22 cellular contexts compared by ENCODE assay signal in genomic region chr16:85678016-85678415, GRCh38.
"Had no signal": no experiment of that assay in that cellular context is flagged by ENCODE, and none has a peak within 500 bp of the region (broad histone marks: within the 10 kb centered on the region; RNA-seq: fewer than 3 reads in every experiment).

No MANE protein-coding gene starts in this region.

- H3K4me3 Mint-ChIP-seq: activated naive CD8-positive, alpha-beta T cell treated with anti-CD3 and anti-CD28 coated beads, Interleukin-2, amount 10 ng/mL, durations not matched to agents 7 days and 5 days; activated T-helper 17 cell treated with anti-CD3 and anti-CD28 coated beads, Interleukin-2, amount 50 U/mL, for 72 hours; dendritic cell treated with granulocyte-macrophage colony-stimulating factor and Interleukin-4, amounts not matched to agents 40 ng/mL and 50 ng/mL, for 4 days; natural killer cell; T-helper 2 cell treated with Interferon-gamma antibody and Interleukin-4, amounts not matched to agents 5 μg/mL and 100 μg/mL, for 36 hours; type B pancreatic cell had no signal

- H3K4me1 ChIP-seq: foreskin keratinocyte, vagina had no signal

- H3K36me3 ChIP-seq: ovary, prostate gland had no signal

- H3K9me3 Mint-ChIP-seq: activated naive CD8-positive, alpha-beta T cell treated with anti-CD3 and anti-CD28 coated beads, Interleukin-2, amount 10 ng/mL, durations not matched to agents 7 days and 5 days; activated T-helper 17 cell treated with anti-CD3 and anti-CD28 coated beads, Interleukin-2, amount 50 U/mL, for 72 hours; dendritic cell treated with granulocyte-macrophage colony-stimulating factor and Interleukin-4, amounts not matched to agents 40 ng/mL and 50 ng/mL, for 4 days; natural killer cell; T-helper 2 cell treated with Interferon-gamma antibody and Interleukin-4, amounts not matched to agents 5 μg/mL and 100 μg/mL, for 36 hours; type B pancreatic cell had no signal

- H3K27me3 ChIP-seq: foreskin keratinocyte, ovary, testis, vagina had no signal

- ATAC-seq: foreskin keratinocyte, left ventricle myocardium superior, natural killer cell had no signal

- H3K27ac ChIP-seq: foreskin keratinocyte, ovary, prostate gland, testis, vagina had no signal

- H3K9me3 ChIP-seq: ovary, prostate gland, testis, vagina had no signal

- H3K27me3 Mint-ChIP-seq: activated naive CD8-positive, alpha-beta T cell treated with anti-CD3 and anti-CD28 coated beads, Interleukin-2, amount 10 ng/mL, durations not matched to agents 7 days and 5 days; activated T-helper 17 cell treated with anti-CD3 and anti-CD28 coated beads, Interleukin-2, amount 50 U/mL, for 72 hours; dendritic cell treated with granulocyte-macrophage colony-stimulating factor and Interleukin-4, amounts not matched to agents 40 ng/mL and 50 ng/mL, for 4 days; type B pancreatic cell had no signal

- H3K4me3 ChIP-seq: ovary, prostate gland, testis, vagina had no signal

- H3K27ac Mint-ChIP-seq: activated naive CD8-positive, alpha-beta T cell treated with anti-CD3 and anti-CD28 coated beads, Interleukin-2, amount 10 ng/mL, durations not matched to agents 7 days and 5 days; activated T-helper 17 cell treated with anti-CD3 and anti-CD28 coated beads, Interleukin-2, amount 50 U/mL, for 72 hours; dendritic cell treated with granulocyte-macrophage colony-stimulating factor and Interleukin-4, amounts not matched to agents 40 ng/mL and 50 ng/mL, for 4 days; T-helper 2 cell treated with Interferon-gamma antibody and Interleukin-4, amounts not matched to agents 5 μg/mL and 100 μg/mL, for 36 hours; type B pancreatic cell had no signal

- DNase-seq: activated CD4-positive, alpha-beta T cell treated with anti-CD3 and anti-CD28 coated beads for 1 hour; activated CD4-positive, alpha-beta T cell treated with anti-CD3 and anti-CD28 coated beads, Interleukin-2, amount 50 U/mL, for 1 hour; activated naive CD4-positive, alpha-beta T cell; activated naive CD8-positive, alpha-beta T cell treated with anti-CD3 and anti-CD28 coated beads, Interleukin-2, amount 10 ng/mL, durations not matched to agents 7 days and 5 days; activated T-cell treated with anti-CD3 and anti-CD28 coated beads, Interleukin-2, amount 50 U/mL, for 1 hour; amygdala; effector CD4-positive, alpha-beta T cell; erythroblast; foreskin keratinocyte; left ventricle myocardium superior; midbrain; natural killer cell; ovary; stimulated activated CD4-positive, alpha-beta T cell treated with anti-CD3 and anti-CD28 coated beads, Interleukin-4, amount 100 ng/mL, for 1 hour; stimulated activated naive CD4-positive, alpha-beta T cell; testis had no signal
